Comparison of ENCODE assay signal across 25 cellular contexts in genomic region chr11:101446238-101446637, GRCh38.
A peak's percentile ranks its signal among the peaks of the same experiment; 100 is the strongest.
DNase-seq lines count a peak whose midpoint lies in the region; FAIRE-seq and TF ChIP-seq lines count a peak whose summit lies in the region.
"Had no signal": no experiment of that assay in that cellular context is flagged by ENCODE, and none has a peak within 500 bp of the region (broad histone marks: within the 10 kb centered on the region; RNA-seq: fewer than 3 reads in every experiment).

No MANE protein-coding gene starts in this region.

- no peak overlapping the region for H3K4me3 Mint-ChIP-seq in activated naive CD4-positive, alpha-beta T cell treated with anti-CD3 and anti-CD28 coated beads, Interleukin-2, amount 10 ng/mL, durations not matched to agents 7 days and 5 days
- H3K4me3 Mint-ChIP-seq: endodermal cell; stimulated activated naive B cell treated with anti-CD40 and anti-IgM and Interleukin-4, amounts not matched to agents 10 μg/mL and 1 μg/mL and 100 μg/mL, for 72 hours had no signal

- POLR2A ChIA-PET in AG04449 (lab: Yijun Ruan, JAX), result interaction anchor here (0.6 kb wide), 1 partner anchor 417 kb away, joined by 3 read pairs; no protein-coding TSS in a partner anchor

- TF ChIP-seq CTCF in AG04449 (IDR thresholded peaks at IDR 0.05; ENCODE audit: insufficient read depth, low read length, missing control alignments), result no peak
- no peak for TF ChIP-seq CTCF in foreskin fibroblast (IDR thresholded peaks at IDR 0.05; ENCODE audit: low read depth, low read length)

- peak; percentile 51 for DNase-seq in AG04449 (ENCODE audit: low read depth, low spot score)
- peak; percentile 45 for DNase-seq in HTR-8/SVneo (ENCODE audit: insufficient read length, low spot score)
- peak; percentile 41 for DNase-seq in astrocyte of the hippocampus (ENCODE audit: low read depth, low spot score)
- DNase-seq in foreskin fibroblast, result peak; percentile 54 to 76
- DNase-seq in globus pallidus (ENCODE audit: low spot score), result no peak
- DNase-seq in stimulated activated CD8-positive, alpha-beta memory T cell treated with anti-CD3 and anti-CD28 coated beads, Interleukin-4, amount 100 ng/mL, for 48 hours, result no peak
- DNase-seq in activated naive CD4-positive, alpha-beta T cell treated with anti-CD3 and anti-CD28 coated beads, Interleukin-2, amount 10 ng/mL, durations not matched to agents 7 days and 5 days, result no peak
- no peak for DNase-seq in NCI-H146 (lab: John Stamatoyannopoulos, UW)
- DNase-seq: ACHN; activated CD4-positive, alpha-beta T cell treated with anti-CD3 and anti-CD28 coated beads for 48 hours; activated CD8-positive, alpha-beta memory T cell treated with anti-CD3 and anti-CD28 coated beads, Interleukin-2, amount 50 U/mL, for 48 hours; activated naive CD4-positive, alpha-beta T cell; caudate nucleus; endodermal cell; kidney glomerular epithelial cell; mucosa of descending colon; NCI-H1417; ovary; SHP77; small intestine; stimulated activated naive B cell treated with anti-CD40 and anti-IgM and Interleukin-4, amounts not matched to agents 10 μg/mL and 1 μg/mL and 100 μg/mL, for 72 hours; T1000; upper lobe of left lung had no signal

- CTCF ChIA-PET in AG04449 (lab: Yijun Ruan, JAX), result interaction anchor here (1.5 to 5.7 kb wide), 4 partner anchors 10 to 415 kb away, joined by 3 to 29 read pairs (median 20); no protein-coding TSS in a partner anchor
- CTCF ChIA-PET in activated naive CD4-positive, alpha-beta T cell treated with anti-CD3 and anti-CD28 coated beads, Interleukin-2, amount 10 ng/mL, durations not matched to agents 7 days and 5 days (lab: Charles Lee), result no interaction called here

- H3K9me3 Mint-ChIP-seq in activated naive CD4-positive, alpha-beta T cell treated with anti-CD3 and anti-CD28 coated beads, Interleukin-2, amount 10 ng/mL, durations not matched to agents 7 days and 5 days, result peaks cover under 1% of the 10 kb centered on the region
- H3K9me3 Mint-ChIP-seq: endodermal cell; stimulated activated naive B cell treated with anti-CD40 and anti-IgM and Interleukin-4, amounts not matched to agents 10 μg/mL and 1 μg/mL and 100 μg/mL, for 72 hours had no signal

- H3K4me1 Mint-ChIP-seq in activated naive CD4-positive, alpha-beta T cell treated with anti-CD3 and anti-CD28 coated beads, Interleukin-2, amount 10 ng/mL, durations not matched to agents 7 days and 5 days, result no peaks in the 10 kb centered on the region

- H3K27me3 Mint-ChIP-seq in activated naive CD4-positive, alpha-beta T cell treated with anti-CD3 and anti-CD28 coated beads, Interleukin-2, amount 10 ng/mL, durations not matched to agents 7 days and 5 days, result no peaks in the 10 kb centered on the region

- no peaks in the 10 kb centered on the region for H3K36me3 Mint-ChIP-seq in activated naive CD4-positive, alpha-beta T cell treated with anti-CD3 and anti-CD28 coated beads, Interleukin-2, amount 10 ng/mL, durations not matched to agents 7 days and 5 days
- H3K36me3 Mint-ChIP-seq: stimulated activated naive B cell treated with anti-CD40 and anti-IgM and Interleukin-4, amounts not matched to agents 10 μg/mL and 1 μg/mL and 100 μg/mL, for 72 hours had no signal

- H3K27ac Mint-ChIP-seq in activated naive CD4-positive, alpha-beta T cell treated with anti-CD3 and anti-CD28 coated beads, Interleukin-2, amount 10 ng/mL, durations not matched to agents 7 days and 5 days, result no peak overlapping the region
- H3K27ac Mint-ChIP-seq: endodermal cell; stimulated activated naive B cell treated with anti-CD40 and anti-IgM and Interleukin-4, amounts not matched to agents 10 μg/mL and 1 μg/mL and 100 μg/mL, for 72 hours had no signal

- H3K4me3 ChIP-seq in AG04449 (ENCODE audit: low read depth, low read length) (no peak overlapping the region), foreskin fibroblast (ENCODE audit: low read depth in 1 of 2, low read length in 2 of 2) (no peak overlapping the region)
- H3K4me3 ChIP-seq: K562, mucosa of descending colon, ovary, upper lobe of left lung had no signal

- peak; percentile 97 for FAIRE-seq in HTR-8/SVneo (lab: Jason Lieb, UNC)
- FAIRE-seq: GM19239, K562, small intestine had no signal

Comparison
In these comparisons a context has a peak if more than half of its experiments do, and no peak if none do; other contexts are left out.
1. DNase-seq: peak in AG04449 (single experiment), HTR-8/SVneo (single experiment), astrocyte of the hippocampus (single experiment) and foreskin fibroblast (2 of 2); none in globus pallidus (single experiment), stimulated activated CD8-positive, alpha-beta memory T cell treated with anti-CD3 and anti-CD28 coated beads, Interleukin-4, amount 100 ng/mL, for 48 hours (single experiment), activated naive CD4-positive, alpha-beta T cell treated with anti-CD3 and anti-CD28 coated beads, Interleukin-2, amount 10 ng/mL, durations not matched to agents 7 days and 5 days (single experiment) and NCI-H146 (single experiment).